ENCODE assay signal across 10 cellular contexts in the genomic region with DNA sequence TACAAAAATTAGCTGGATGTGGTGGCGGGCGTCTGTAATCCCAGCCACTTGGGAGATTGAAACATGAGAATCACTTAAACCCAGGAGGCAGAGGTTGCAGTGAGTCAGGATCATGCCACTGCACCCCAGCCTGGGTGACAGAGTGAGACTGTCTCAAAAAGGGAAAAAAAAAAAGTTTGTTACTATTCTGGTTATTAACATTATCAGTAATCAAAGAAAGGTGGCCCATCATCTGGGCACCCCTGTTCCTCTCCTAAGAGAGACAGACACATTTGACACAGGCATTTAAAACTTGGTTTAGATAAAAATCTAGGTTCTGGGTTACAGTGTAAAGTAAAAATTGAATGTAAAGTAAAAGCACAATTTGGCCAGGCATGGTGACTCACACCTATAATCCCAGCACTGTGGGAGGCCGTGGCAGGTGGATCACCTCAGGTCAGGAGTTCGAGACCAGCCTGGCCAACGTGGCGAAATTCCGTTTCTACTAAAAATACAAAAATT. TPM values are rescaled to one million over a fixed set of nuclear protein-coding genes. Genes with fewer than 3 reads are reported as not detected.
DNase-seq lines count a peak whose midpoint lies in the region; ATAC-seq and TF ChIP-seq lines count a peak whose summit lies in the region.
"Had no signal": no experiment of that assay in that cellular context is flagged by ENCODE, and none has a peak within 500 bp of the region (broad histone marks: within the 10 kb centered on the region; RNA-seq: fewer than 3 reads in every experiment).

No MANE protein-coding gene starts in this region.

- no peaks in the 10 kb centered on the region for H3K9me3 ChIP-seq in esophagus squamous epithelium

- intact Hi-C loops in esophagus squamous epithelium (cut with DNase I), result no loop called here

- WGBS in esophagus squamous epithelium, 2 donors, result 66 to 70% methylated on average over 7 of the region's 7 CpGs

- TF ChIP-seq POLR2A in esophagus squamous epithelium (IDR thresholded peaks at IDR 0.05), result no peak

- peaks cover 19 to 50% (median 21%) of the 10 kb centered on the region in 3 donors for H3K36me3 ChIP-seq in esophagus squamous epithelium

- no peak overlapping the region for H3K4me3 ChIP-seq in esophagus squamous epithelium

- no peaks in the 10 kb centered on the region for H3K9me3 Mint-ChIP-seq in activated naive CD4-positive, alpha-beta T cell treated with anti-CD3 and anti-CD28 coated beads, Interleukin-2, amount 50 U/mL, for 24 hours
- no peaks in the 10 kb centered on the region for H3K9me3 Mint-ChIP-seq in T-helper 2 cell treated with Interferon-gamma antibody and Interleukin-4, amounts not matched to agents 5 μg/mL and 100 μg/mL, for 36 hours
- H3K9me3 Mint-ChIP-seq in stimulated activated memory B cell treated with anti-CD40 and anti-IgM and Interleukin-4, amounts not matched to agents 10 μg/mL and 1 μg/mL and 100 μg/mL, for 72 hours, result no peaks in the 10 kb centered on the region
- H3K9me3 Mint-ChIP-seq in stimulated activated naive B cell treated with anti-CD40 and anti-IgM and Interleukin-4, amounts not matched to agents 10 μg/mL and 1 μg/mL and 100 μg/mL, for 72 hours, result no peaks in the 10 kb centered on the region

- H3K4me1 Mint-ChIP-seq in activated naive CD4-positive, alpha-beta T cell treated with anti-CD3 and anti-CD28 coated beads, Interleukin-2, amount 50 U/mL, for 24 hours, result peaks cover 75% of the 10 kb centered on the region
- peaks cover 45% of the 10 kb centered on the region for H3K4me1 Mint-ChIP-seq in T-helper 2 cell treated with Interferon-gamma antibody and Interleukin-4, amounts not matched to agents 5 μg/mL and 100 μg/mL, for 36 hours (ENCODE audit: low read depth)
- H3K4me1 Mint-ChIP-seq in stimulated activated memory B cell treated with anti-CD40 and anti-IgM and Interleukin-4, amounts not matched to agents 10 μg/mL and 1 μg/mL and 100 μg/mL, for 72 hours, result peaks cover 36% of the 10 kb centered on the region
- H3K4me1 Mint-ChIP-seq in stimulated activated naive B cell treated with anti-CD40 and anti-IgM and Interleukin-4, amounts not matched to agents 10 μg/mL and 1 μg/mL and 100 μg/mL, for 72 hours, result peaks cover 29 to 32% of the 10 kb centered on the region in 2 donors

- H3K4me3 Mint-ChIP-seq in activated naive CD4-positive, alpha-beta T cell treated with anti-CD3 and anti-CD28 coated beads, Interleukin-2, amount 50 U/mL, for 24 hours, result peak overlapping the region; percentile 39
- peak overlapping the region; percentile 74 for H3K4me3 Mint-ChIP-seq in T-helper 2 cell treated with Interferon-gamma antibody and Interleukin-4, amounts not matched to agents 5 μg/mL and 100 μg/mL, for 36 hours
- H3K4me3 Mint-ChIP-seq in stimulated activated memory B cell treated with anti-CD40 and anti-IgM and Interleukin-4, amounts not matched to agents 10 μg/mL and 1 μg/mL and 100 μg/mL, for 72 hours, result no peak overlapping the region
- H3K4me3 Mint-ChIP-seq in stimulated activated naive B cell treated with anti-CD40 and anti-IgM and Interleukin-4, amounts not matched to agents 10 μg/mL and 1 μg/mL and 100 μg/mL, for 72 hours, result no peak overlapping the region

- ATAC-seq in stimulated activated memory B cell treated with anti-CD40 and anti-IgM and Interleukin-4, amounts not matched to agents 10 μg/mL and 1 μg/mL and 100 μg/mL, for 72 hours, result no peak
- no peak for ATAC-seq in stimulated activated naive B cell treated with anti-CD40 and anti-IgM and Interleukin-4, amounts not matched to agents 10 μg/mL and 1 μg/mL and 100 μg/mL, for 72 hours (replicated peaks)
- no peak for ATAC-seq in HG02623 (IDR thresholded peaks at IDR 0.05; ENCODE audit: unreplicated experiment)

- H3K27ac ChIP-seq in esophagus squamous epithelium, result peak overlapping the region; percentile 91 to 100 (median 97)

- H3K27ac Mint-ChIP-seq in activated naive CD4-positive, alpha-beta T cell treated with anti-CD3 and anti-CD28 coated beads, Interleukin-2, amount 50 U/mL, for 24 hours, result peak overlapping the region; percentile 51
- peak overlapping the region; percentile 91 for H3K27ac Mint-ChIP-seq in T-helper 2 cell treated with Interferon-gamma antibody and Interleukin-4, amounts not matched to agents 5 μg/mL and 100 μg/mL, for 36 hours
- peak overlapping the region; percentile 97 for H3K27ac Mint-ChIP-seq in stimulated activated memory B cell treated with anti-CD40 and anti-IgM and Interleukin-4, amounts not matched to agents 10 μg/mL and 1 μg/mL and 100 μg/mL, for 72 hours
- no peak overlapping the region for H3K27ac Mint-ChIP-seq in stimulated activated naive B cell treated with anti-CD40 and anti-IgM and Interleukin-4, amounts not matched to agents 10 μg/mL and 1 μg/mL and 100 μg/mL, for 72 hours

- no peak for TF ChIP-seq CTCF in esophagus squamous epithelium (IDR thresholded peaks at IDR 0.05)

- DNase-seq in activated naive CD4-positive, alpha-beta T cell treated with Interleukin-2 at 50 U/mL for 16 hours, result no peak
- peak; percentile 37 for DNase-seq in T-helper 2 cell treated with Interferon-gamma antibody and Interleukin-4, amounts not matched to agents 5 μg/mL and 100 μg/mL, for 36 hours (ENCODE audit: low spot score)
- DNase-seq in esophagus squamous epithelium (lab: John Stamatoyannopoulos, UW) (no peak), anterior cingulate cortex (lab: John Stamatoyannopoulos, UW) (no peak)
- DNase-seq in stimulated activated naive B cell treated with anti-CD40 and anti-IgM and Interleukin-4, amounts not matched to agents 10 μg/mL and 1 μg/mL and 100 μg/mL, for 72 hours, result no peak
- DNase-seq: NCI-H1105, NCI-H774 had no signal

- H3K27me3 ChIP-seq in esophagus squamous epithelium, result no peaks in the 10 kb centered on the region

- peaks cover 50 to 68% (median 51%) of the 10 kb centered on the region in 3 donors for H3K4me1 ChIP-seq in esophagus squamous epithelium

- peaks cover 4% of the 10 kb centered on the region for H3K36me3 Mint-ChIP-seq in activated naive CD4-positive, alpha-beta T cell treated with anti-CD3 and anti-CD28 coated beads, Interleukin-2, amount 50 U/mL, for 24 hours
- H3K36me3 Mint-ChIP-seq in T-helper 2 cell treated with Interferon-gamma antibody and Interleukin-4, amounts not matched to agents 5 μg/mL and 100 μg/mL, for 36 hours (ENCODE audit: low read depth), result peaks cover 41% of the 10 kb centered on the region
- H3K36me3 Mint-ChIP-seq in stimulated activated memory B cell treated with anti-CD40 and anti-IgM and Interleukin-4, amounts not matched to agents 10 μg/mL and 1 μg/mL and 100 μg/mL, for 72 hours, result peaks cover 18% of the 10 kb centered on the region
- peaks cover 17 to 18% of the 10 kb centered on the region in 2 donors for H3K36me3 Mint-ChIP-seq in stimulated activated naive B cell treated with anti-CD40 and anti-IgM and Interleukin-4, amounts not matched to agents 10 μg/mL and 1 μg/mL and 100 μg/mL, for 72 hours

- H3K27me3 Mint-ChIP-seq in activated naive CD4-positive, alpha-beta T cell treated with anti-CD3 and anti-CD28 coated beads, Interleukin-2, amount 50 U/mL, for 24 hours, result no peaks in the 10 kb centered on the region
- no peaks in the 10 kb centered on the region for H3K27me3 Mint-ChIP-seq in T-helper 2 cell treated with Interferon-gamma antibody and Interleukin-4, amounts not matched to agents 5 μg/mL and 100 μg/mL, for 36 hours (ENCODE audit: low read depth)
- H3K27me3 Mint-ChIP-seq in stimulated activated memory B cell treated with anti-CD40 and anti-IgM and Interleukin-4, amounts not matched to agents 10 μg/mL and 1 μg/mL and 100 μg/mL, for 72 hours, result no peaks in the 10 kb centered on the region
- H3K27me3 Mint-ChIP-seq in stimulated activated naive B cell treated with anti-CD40 and anti-IgM and Interleukin-4, amounts not matched to agents 10 μg/mL and 1 μg/mL and 100 μg/mL, for 72 hours, result no peaks in the 10 kb centered on the region

RNA-seq across cellular contexts. Expression of gene PHYHD1, which starts 16.9 kb away (rescaled TPM):
- 10 to 100 TPM in 3 of 4 donors, 1 to 10 TPM in 1; 3.7 to 34.0 (median 23.0) TPM for total RNA-seq in esophagus squamous epithelium

RNA-seq across cellular contexts. Expression of gene LRRC8A, which starts 22.0 kb away (rescaled TPM):
- 100 to 1,000 TPM in 3 of 4 donors, 10 to 100 TPM in 1; 70.0 to 153 (median 122) TPM for total RNA-seq in esophagus squamous epithelium

RNA-seq across cellular contexts. Expression of gene KYAT1, which starts 22.2 kb away (rescaled TPM):
- total RNA-seq in esophagus squamous epithelium, result 1 to 10 TPM; 4.0 to 9.4 (median 5.7) TPM

RNA-seq across cellular contexts. Expression of gene DOLK, which starts 43.5 kb away (rescaled TPM):
- total RNA-seq in esophagus squamous epithelium, result 10 to 100 TPM; 12.8 to 21.2 (median 16.2) TPM

RNA-seq across cellular contexts. Expression of gene NUP188, which starts 43.6 kb away (rescaled TPM):
- 10 to 100 TPM; 61.0 to 78.6 (median 67.1) TPM for total RNA-seq in esophagus squamous epithelium

Comparison
In these comparisons a context has a peak if more than half of its experiments do, and no peak if none do; other contexts are left out.
1. H3K4me3 Mint-ChIP-seq: peak in activated naive CD4-positive, alpha-beta T cell treated with anti-CD3 and anti-CD28 coated beads, Interleukin-2, amount 50 U/mL, for 24 hours (single experiment) and T-helper 2 cell treated with Interferon-gamma antibody and Interleukin-4, amounts not matched to agents 5 μg/mL and 100 μg/mL, for 36 hours (single experiment); none in stimulated activated memory B cell treated with anti-CD40 and anti-IgM and Interleukin-4, amounts not matched to agents 10 μg/mL and 1 μg/mL and 100 μg/mL, for 72 hours (single experiment) and stimulated activated naive B cell treated with anti-CD40 and anti-IgM and Interleukin-4, amounts not matched to agents 10 μg/mL and 1 μg/mL and 100 μg/mL, for 72 hours (0 of 2).